8 cellular contexts compared by ENCODE assay signal in genomic region chr1:229624906-229625871, GRCh38. TPM values are rescaled to one million over a fixed set of nuclear protein-coding genes. Genes with fewer than 3 reads are reported as not detected.
DNase-seq lines count a peak whose midpoint lies in the region; ATAC-seq and TF ChIP-seq lines count a peak whose summit lies in the region.

No MANE protein-coding gene starts in this region.

- H3K4me3 Mint-ChIP-seq in stimulated activated effector memory CD8-positive, alpha-beta T cell treated with anti-CD3 and anti-CD28 coated beads, Interleukin-12 subunit alpha, Interleukin-12 subunit beta, amount 100 ng/mL, for 72 hours, result peak overlapping the region; percentile 89

- DNase-seq in BE2C (peak; percentile 63), GM19238 (ENCODE audit: insufficient read length, low spot score) (peak; percentile 70), NT2/D1 (ENCODE audit: low read depth, low spot score) (peak; percentile 30), activated T-cell treated with anti-CD3 and anti-CD28 coated beads for 4 hours (peak; percentile 49), erythroblast (lab: John Stamatoyannopoulos, UW) (peak; percentile 76 to 84), myocyte (ENCODE audit: low read depth) (peak; percentile 57)
- DNase-seq in stimulated activated effector memory CD8-positive, alpha-beta T cell treated with anti-CD3 and anti-CD28 coated beads, Interleukin-12 subunit alpha, Interleukin-12 subunit beta, amount 100 ng/mL, for 72 hours (ENCODE audit: low spot score in 2 of 2), result peak; percentile 28 to 75

- H3K27me3 ChIP-seq in BE2C (no peaks in the 10 kb centered on the region), NT2/D1 (ENCODE audit: insufficient read depth, insufficient read length) (peaks cover 2% of the 10 kb centered on the region)

- H3K4me1 ChIP-seq in BE2C (no peaks in the 10 kb centered on the region; the same call in none of the 2 replicates), NT2/D1 (ENCODE audit: insufficient read depth, insufficient read length) (no peaks in the 10 kb centered on the region)

- H3K27ac Mint-ChIP-seq in stimulated activated effector memory CD8-positive, alpha-beta T cell treated with anti-CD3 and anti-CD28 coated beads, Interleukin-12 subunit alpha, Interleukin-12 subunit beta, amount 100 ng/mL, for 72 hours, result peak overlapping the region; percentile 74

- H3K36me3 ChIP-seq in BE2C, result peaks cover 13% of the 10 kb centered on the region
- peaks cover 42% of the 10 kb centered on the region for H3K36me3 ChIP-seq in NT2/D1 (ENCODE audit: insufficient read depth, insufficient read length, low read length)

- no peaks in the 10 kb centered on the region for H3K9me3 Mint-ChIP-seq in stimulated activated effector memory CD8-positive, alpha-beta T cell treated with anti-CD3 and anti-CD28 coated beads, Interleukin-12 subunit alpha, Interleukin-12 subunit beta, amount 100 ng/mL, for 72 hours

- peak overlapping the region; percentile 85 for H3K9ac ChIP-seq in NT2/D1 (ENCODE audit: insufficient read length, low read depth)

- peak; percentile 48 for ATAC-seq in HG03354 (IDR thresholded peaks at IDR 0.05; ENCODE audit: poor library complexity, severe bottlenecking, unreplicated experiment)
- ATAC-seq in stimulated activated effector memory CD8-positive, alpha-beta T cell treated with anti-CD3 and anti-CD28 coated beads, Interleukin-12 subunit alpha, Interleukin-12 subunit beta, amount 100 ng/mL, for 72 hours, result peak; percentile 58

- peaks cover 41% of the 10 kb centered on the region for H3K36me3 Mint-ChIP-seq in stimulated activated effector memory CD8-positive, alpha-beta T cell treated with anti-CD3 and anti-CD28 coated beads, Interleukin-12 subunit alpha, Interleukin-12 subunit beta, amount 100 ng/mL, for 72 hours

- H3K9me3 ChIP-seq in BE2C, result no peaks in the 10 kb centered on the region
- no peaks in the 10 kb centered on the region for H3K9me3 ChIP-seq in NT2/D1 (ENCODE audit: insufficient read depth, low read length)

- H3K4me3 ChIP-seq in BE2C (ENCODE audit: low read depth, low read length), result peak overlapping the region; percentile 74
- peak overlapping the region; percentile 92 for H3K4me3 ChIP-seq in NT2/D1 (ENCODE audit: insufficient read length, low read depth)

- no peak for TF ChIP-seq CTCF in BE2C (IDR thresholded peaks at IDR 0.05; ENCODE audit: low read depth, low read length)

- TF ChIP-seq POLR2A in erythroblast (IDR thresholded peaks at IDR 0.05; ENCODE audit: low read length), result peak; percentile 20

- peaks cover 60% of the 10 kb centered on the region for H3K4me1 Mint-ChIP-seq in stimulated activated effector memory CD8-positive, alpha-beta T cell treated with anti-CD3 and anti-CD28 coated beads, Interleukin-12 subunit alpha, Interleukin-12 subunit beta, amount 100 ng/mL, for 72 hours

RNA-seq across cellular contexts. Expression of gene TAF5L, which starts 0.7 kb away (rescaled TPM):
- polyA plus RNA-seq in BE2C (2012; ENCODE audit: insufficient read depth, insufficient read length, low read depth), result 53.5 TPM
- 11.9 and 12.9 TPM in 2 replicates for total RNA-seq in myocyte
- polyA plus RNA-seq in myocyte (2012), result 11.2 TPM

RNA-seq across cellular contexts. Expression of gene URB2, which starts 0.9 kb away (rescaled TPM):
- polyA plus RNA-seq in BE2C (2012; ENCODE audit: insufficient read depth, insufficient read length, low read depth), result 25.3 TPM
- total RNA-seq in myocyte, result 14.4 and 17.2 TPM in 2 replicates
- polyA plus RNA-seq in myocyte (2012), result 5.9 TPM

Comparison
In these comparisons a context has a peak if more than half of its experiments do, and no peak if none do; other contexts are left out.
1. Peak in every context shown above with its lines: DNase-seq, ATAC-seq and H3K4me3 ChIP-seq.
2. DNase-seq: peak in every context shown above with its lines; median percentile 80 in erythroblast; 70 in GM19238; 63 in BE2C; 57 in myocyte; 52 in stimulated activated effector memory CD8-positive, alpha-beta T cell treated with anti-CD3 and anti-CD28 coated beads, Interleukin-12 subunit alpha, Interleukin-12 subunit beta, amount 100 ng/mL, for 72 hours; 49 in activated T-cell treated with anti-CD3 and anti-CD28 coated beads for 4 hours; 30 in NT2/D1.